In genomic region chr11:95230054-95231034, GRCh38 we compare ENCODE assay signal across 8 cellular contexts. TPM values are rescaled to one million over a fixed set of nuclear protein-coding genes. Genes with fewer than 3 reads are reported as not detected.
DNase-seq lines count a peak whose midpoint lies in the region; ATAC-seq lines count a peak whose summit lies in the region.

No MANE protein-coding gene starts in this region.

- no peak overlapping the region for H3K27ac ChIP-seq in mesendoderm (ENCODE audit: low read depth, low read length)

- H4K8ac ChIP-seq in mesendoderm (ENCODE audit: low read depth, low read length), result no peak overlapping the region

- H2BK15ac ChIP-seq in mesendoderm (replicated peaks; ENCODE audit: low read depth), result no peak overlapping the region

- peak; percentile 52 for DNase-seq in D341Med (ENCODE audit: low spot score)
- peak; percentile 33 for DNase-seq in KBM-7
- peak; percentile 33 to 49 for DNase-seq in activated CD4-positive, alpha-beta T cell treated with anti-CD3 and anti-CD28 coated beads, Interleukin-2, amount 50 U/mL, for 48 hours
- DNase-seq in mesendoderm, result peak; percentile 63
- peak; percentile 47 for DNase-seq in superior temporal gyrus (ENCODE audit: extremely low spot score)
- no peak for DNase-seq in DMS153 (lab: John Stamatoyannopoulos, UW)

- ATAC-seq in GM21576 (IDR thresholded peaks at IDR 0.05; ENCODE audit: unreplicated experiment), result peak; percentile 6

- H3K36me3 ChIP-seq in endocrine pancreas (ENCODE audit: control insufficient read depth, insufficient read depth, low read length) (no peaks in the 10 kb centered on the region), mesendoderm (ENCODE audit: control insufficient read depth, insufficient read depth, low read length) (no peaks in the 10 kb centered on the region)

- no CpG with 5 or more reads among the region's 70 CpGs for WGBS in mesendoderm (ENCODE audit: extremely low coverage, insufficient coverage, low lambda C conversion rate)

- H3K4me3 ChIP-seq in endocrine pancreas (ENCODE audit: control insufficient read depth, insufficient read depth, low read length) (peak overlapping the region; percentile 90), mesendoderm (ENCODE audit: low read length) (peak overlapping the region; percentile 24)

- no peak overlapping the region for H2BK5ac ChIP-seq in mesendoderm (ENCODE audit: low read length)

- H3K27me3 ChIP-seq in endocrine pancreas (ENCODE audit: control insufficient read depth, insufficient read depth, low read length) (no peaks in the 10 kb centered on the region), mesendoderm (ENCODE audit: insufficient read depth, low read length, poor library complexity) (peaks cover 4% of the 10 kb centered on the region)

- H3K4ac ChIP-seq in mesendoderm (ENCODE audit: low read depth, low read length), result no peak overlapping the region

- H3K9me3 ChIP-seq in endocrine pancreas (ENCODE audit: control insufficient read depth, low read length), result no peaks in the 10 kb centered on the region

- H4K5ac ChIP-seq in mesendoderm (ENCODE audit: low read length), result no peak overlapping the region

- in situ Hi-C loops in KBM-7 (cut with MboI; ENCODE audit: low pct_unique_long_range_greater_than_20kb, low sequenced_read_pairs), result no loop called here

- H3K18ac ChIP-seq in mesendoderm (ENCODE audit: low read length), result peak overlapping the region; percentile 20

- peak overlapping the region; percentile 62 for H3K4me2 ChIP-seq in mesendoderm (ENCODE audit: low read length)

- peak overlapping the region; percentile 84 for H3K56ac ChIP-seq in mesendoderm (ENCODE audit: low read length)

- no peak overlapping the region for H2BK120ac ChIP-seq in mesendoderm (ENCODE audit: low read depth, low read length)

- H3K23ac ChIP-seq in mesendoderm (ENCODE audit: low read length), result no peak overlapping the region

- H3K9ac ChIP-seq in endocrine pancreas (ENCODE audit: control insufficient read depth, insufficient read depth, low read length) (peak overlapping the region; percentile 83), mesendoderm (ENCODE audit: low read length) (peak overlapping the region; percentile 71)

- H2AK5ac ChIP-seq in mesendoderm (ENCODE audit: low read length), result no peak overlapping the region

- no peaks in the 10 kb centered on the region for H3K79me1 ChIP-seq in mesendoderm (ENCODE audit: low read length)

- H3K4me1 ChIP-seq in endocrine pancreas (ENCODE audit: control insufficient read depth, insufficient read depth, low read length) (peaks cover 26% of the 10 kb centered on the region), mesendoderm (ENCODE audit: control insufficient read depth, low read depth, low read length) (no peaks in the 10 kb centered on the region)

- no peaks in the 10 kb centered on the region for H3K79me2 ChIP-seq in mesendoderm (ENCODE audit: control insufficient read depth, insufficient read depth, low read length)

RNA-seq across cellular contexts. Expression of gene SESN3, which starts 0.7 kb away (rescaled TPM):
- 1.5 TPM for polyA plus RNA-seq in mesendoderm (2013, experiment 1 of 2)
- 1.5 TPM for polyA plus RNA-seq in mesendoderm (2013, experiment 2 of 2)
